Comparison of ENCODE assay signal across 1 cellular context in the genomic region with DNA sequence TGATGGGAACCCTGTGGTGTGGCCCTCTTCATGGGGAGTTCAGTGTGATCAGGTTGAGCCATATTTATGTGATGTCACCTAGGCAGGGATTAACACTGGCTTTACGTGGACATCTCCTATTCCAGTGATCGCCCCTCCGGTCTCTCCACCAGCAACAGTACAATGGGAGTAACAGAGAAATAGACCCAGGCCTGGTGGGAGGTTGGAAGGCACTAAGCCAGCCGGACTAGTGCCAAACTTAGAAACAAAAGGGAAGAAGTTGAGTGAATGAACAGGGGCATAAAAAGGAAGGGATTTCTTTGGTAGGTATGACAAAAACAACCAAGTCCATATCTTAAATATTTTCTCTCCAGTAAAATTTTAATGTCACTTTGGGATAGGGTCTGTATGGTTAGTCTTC.
TF ChIP-seq lines count a peak whose summit lies in the region.

No MANE protein-coding gene starts in this region.

TF ChIP-seq in WTC11, 78 proteins besides CTCF, POLR2A, EP300 and RAD21 (continued from another document):
- TF ChIP-seq, protein P1, sequence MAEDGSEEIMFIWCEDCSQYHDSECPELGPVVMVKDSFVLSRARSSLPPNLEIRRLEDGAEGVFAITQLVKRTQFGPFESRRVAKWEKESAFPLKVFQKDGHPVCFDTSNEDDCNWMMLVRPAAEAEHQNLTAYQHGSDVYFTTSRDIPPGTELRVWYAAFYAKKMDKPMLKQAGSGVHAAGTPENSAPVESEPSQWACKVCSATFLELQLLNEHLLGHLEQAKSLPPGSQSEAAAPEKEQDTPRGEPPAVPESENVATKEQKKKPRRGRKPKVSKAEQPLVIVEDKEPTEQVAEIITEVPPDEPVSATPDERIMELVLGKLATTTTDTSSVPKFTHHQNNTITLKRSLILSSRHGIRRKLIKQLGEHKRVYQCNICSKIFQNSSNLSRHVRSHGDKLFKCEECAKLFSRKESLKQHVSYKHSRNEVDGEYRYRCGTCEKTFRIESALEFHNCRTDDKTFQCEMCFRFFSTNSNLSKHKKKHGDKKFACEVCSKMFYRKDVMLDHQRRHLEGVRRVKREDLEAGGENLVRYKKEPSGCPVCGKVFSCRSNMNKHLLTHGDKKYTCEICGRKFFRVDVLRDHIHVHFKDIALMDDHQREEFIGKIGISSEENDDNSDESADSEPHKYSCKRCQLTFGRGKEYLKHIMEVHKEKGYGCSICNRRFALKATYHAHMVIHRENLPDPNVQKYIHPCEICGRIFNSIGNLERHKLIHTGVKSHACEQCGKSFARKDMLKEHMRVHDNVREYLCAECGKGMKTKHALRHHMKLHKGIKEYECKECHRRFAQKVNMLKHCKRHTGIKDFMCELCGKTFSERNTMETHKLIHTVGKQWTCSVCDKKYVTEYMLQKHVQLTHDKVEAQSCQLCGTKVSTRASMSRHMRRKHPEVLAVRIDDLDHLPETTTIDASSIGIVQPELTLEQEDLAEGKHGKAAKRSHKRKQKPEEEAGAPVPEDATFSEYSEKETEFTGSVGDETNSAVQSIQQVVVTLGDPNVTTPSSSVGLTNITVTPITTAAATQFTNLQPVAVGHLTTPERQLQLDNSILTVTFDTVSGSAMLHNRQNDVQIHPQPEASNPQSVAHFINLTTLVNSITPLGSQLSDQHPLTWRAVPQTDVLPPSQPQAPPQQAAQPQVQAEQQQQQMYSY (CRISPR knock-in tag; IDR thresholded peaks at IDR 0.05): no peak
- no peak for TF ChIP-seq TEAD1 (CRISPR knock-in tag; IDR thresholded peaks at IDR 0.05)
- TF ChIP-seq, protein P2, sequence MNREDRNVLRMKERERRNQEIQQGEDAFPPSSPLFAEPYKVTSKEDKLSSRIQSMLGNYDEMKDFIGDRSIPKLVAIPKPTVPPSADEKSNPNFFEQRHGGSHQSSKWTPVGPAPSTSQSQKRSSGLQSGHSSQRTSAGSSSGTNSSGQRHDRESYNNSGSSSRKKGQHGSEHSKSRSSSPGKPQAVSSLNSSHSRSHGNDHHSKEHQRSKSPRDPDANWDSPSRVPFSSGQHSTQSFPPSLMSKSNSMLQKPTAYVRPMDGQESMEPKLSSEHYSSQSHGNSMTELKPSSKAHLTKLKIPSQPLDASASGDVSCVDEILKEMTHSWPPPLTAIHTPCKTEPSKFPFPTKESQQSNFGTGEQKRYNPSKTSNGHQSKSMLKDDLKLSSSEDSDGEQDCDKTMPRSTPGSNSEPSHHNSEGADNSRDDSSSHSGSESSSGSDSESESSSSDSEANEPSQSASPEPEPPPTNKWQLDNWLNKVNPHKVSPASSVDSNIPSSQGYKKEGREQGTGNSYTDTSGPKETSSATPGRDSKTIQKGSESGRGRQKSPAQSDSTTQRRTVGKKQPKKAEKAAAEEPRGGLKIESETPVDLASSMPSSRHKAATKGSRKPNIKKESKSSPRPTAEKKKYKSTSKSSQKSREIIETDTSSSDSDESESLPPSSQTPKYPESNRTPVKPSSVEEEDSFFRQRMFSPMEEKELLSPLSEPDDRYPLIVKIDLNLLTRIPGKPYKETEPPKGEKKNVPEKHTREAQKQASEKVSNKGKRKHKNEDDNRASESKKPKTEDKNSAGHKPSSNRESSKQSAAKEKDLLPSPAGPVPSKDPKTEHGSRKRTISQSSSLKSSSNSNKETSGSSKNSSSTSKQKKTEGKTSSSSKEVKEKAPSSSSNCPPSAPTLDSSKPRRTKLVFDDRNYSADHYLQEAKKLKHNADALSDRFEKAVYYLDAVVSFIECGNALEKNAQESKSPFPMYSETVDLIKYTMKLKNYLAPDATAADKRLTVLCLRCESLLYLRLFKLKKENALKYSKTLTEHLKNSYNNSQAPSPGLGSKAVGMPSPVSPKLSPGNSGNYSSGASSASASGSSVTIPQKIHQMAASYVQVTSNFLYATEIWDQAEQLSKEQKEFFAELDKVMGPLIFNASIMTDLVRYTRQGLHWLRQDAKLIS (CRISPR knock-in tag; IDR thresholded peaks at IDR 0.05; ENCODE audit: borderline replicate concordance): no peak
- TF ChIP-seq, protein P3, sequence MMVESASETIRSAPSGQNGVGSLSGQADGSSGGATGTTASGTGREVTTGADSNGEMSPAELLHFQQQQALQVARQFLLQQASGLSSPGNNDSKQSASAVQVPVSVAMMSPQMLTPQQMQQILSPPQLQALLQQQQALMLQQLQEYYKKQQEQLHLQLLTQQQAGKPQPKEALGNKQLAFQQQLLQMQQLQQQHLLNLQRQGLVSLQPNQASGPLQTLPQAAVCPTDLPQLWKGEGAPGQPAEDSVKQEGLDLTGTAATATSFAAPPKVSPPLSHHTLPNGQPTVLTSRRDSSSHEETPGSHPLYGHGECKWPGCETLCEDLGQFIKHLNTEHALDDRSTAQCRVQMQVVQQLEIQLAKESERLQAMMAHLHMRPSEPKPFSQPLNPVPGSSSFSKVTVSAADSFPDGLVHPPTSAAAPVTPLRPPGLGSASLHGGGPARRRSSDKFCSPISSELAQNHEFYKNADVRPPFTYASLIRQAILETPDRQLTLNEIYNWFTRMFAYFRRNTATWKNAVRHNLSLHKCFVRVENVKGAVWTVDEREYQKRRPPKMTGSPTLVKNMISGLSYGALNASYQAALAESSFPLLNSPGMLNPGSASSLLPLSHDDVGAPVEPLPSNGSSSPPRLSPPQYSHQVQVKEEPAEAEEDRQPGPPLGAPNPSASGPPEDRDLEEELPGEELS (CRISPR knock-in tag; IDR thresholded peaks at IDR 0.05): no peak
- TF ChIP-seq CREM (CRISPR knock-in tag; IDR thresholded peaks at IDR 0.05): no peak
- TF ChIP-seq, protein P4, sequence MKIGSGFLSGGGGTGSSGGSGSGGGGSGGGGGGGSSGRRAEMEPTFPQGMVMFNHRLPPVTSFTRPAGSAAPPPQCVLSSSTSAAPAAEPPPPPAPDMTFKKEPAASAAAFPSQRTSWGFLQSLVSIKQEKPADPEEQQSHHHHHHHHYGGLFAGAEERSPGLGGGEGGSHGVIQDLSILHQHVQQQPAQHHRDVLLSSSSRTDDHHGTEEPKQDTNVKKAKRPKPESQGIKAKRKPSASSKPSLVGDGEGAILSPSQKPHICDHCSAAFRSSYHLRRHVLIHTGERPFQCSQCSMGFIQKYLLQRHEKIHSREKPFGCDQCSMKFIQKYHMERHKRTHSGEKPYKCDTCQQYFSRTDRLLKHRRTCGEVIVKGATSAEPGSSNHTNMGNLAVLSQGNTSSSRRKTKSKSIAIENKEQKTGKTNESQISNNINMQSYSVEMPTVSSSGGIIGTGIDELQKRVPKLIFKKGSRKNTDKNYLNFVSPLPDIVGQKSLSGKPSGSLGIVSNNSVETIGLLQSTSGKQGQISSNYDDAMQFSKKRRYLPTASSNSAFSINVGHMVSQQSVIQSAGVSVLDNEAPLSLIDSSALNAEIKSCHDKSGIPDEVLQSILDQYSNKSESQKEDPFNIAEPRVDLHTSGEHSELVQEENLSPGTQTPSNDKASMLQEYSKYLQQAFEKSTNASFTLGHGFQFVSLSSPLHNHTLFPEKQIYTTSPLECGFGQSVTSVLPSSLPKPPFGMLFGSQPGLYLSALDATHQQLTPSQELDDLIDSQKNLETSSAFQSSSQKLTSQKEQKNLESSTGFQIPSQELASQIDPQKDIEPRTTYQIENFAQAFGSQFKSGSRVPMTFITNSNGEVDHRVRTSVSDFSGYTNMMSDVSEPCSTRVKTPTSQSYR (CRISPR knock-in tag; IDR thresholded peaks at IDR 0.05): no peak
- TF ChIP-seq TEAD4 (CRISPR knock-in tag; IDR thresholded peaks at IDR 0.05): no peak
- no peak for TF ChIP-seq SP1 (CRISPR knock-in tag; conservative IDR thresholded peaks at IDR 0.05)
